8 cellular contexts compared by ENCODE assay signal in the genomic region with DNA sequence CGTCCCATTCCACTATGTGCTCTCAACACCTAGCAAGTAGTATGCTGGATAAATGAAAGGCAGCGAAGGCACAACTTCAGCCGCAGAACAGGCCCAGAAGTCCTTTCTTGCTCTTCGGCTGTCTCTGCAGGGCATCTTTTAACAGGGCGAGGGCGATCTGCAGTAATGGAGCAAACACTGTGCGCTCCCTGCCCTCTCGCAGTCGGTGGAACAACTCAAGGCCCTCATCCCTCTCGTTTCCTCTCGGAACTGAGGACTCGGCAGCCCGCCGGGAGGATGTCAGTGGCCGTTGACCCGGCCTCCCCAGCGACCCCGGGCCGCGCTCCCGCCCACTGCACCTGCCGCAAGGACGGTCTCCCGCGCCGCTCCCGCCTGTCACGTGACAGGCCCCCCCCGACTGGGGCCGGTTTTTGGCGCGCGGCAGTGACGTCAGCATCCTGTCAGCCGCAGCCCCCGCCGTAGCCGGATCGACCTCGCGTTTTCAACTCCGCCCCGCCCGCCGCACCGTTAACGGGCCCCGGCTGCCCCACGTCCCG. TPM values are rescaled to one million over a fixed set of nuclear protein-coding genes. Genes with fewer than 3 reads are reported as not detected.
DNase-seq lines count a peak whose midpoint lies in the region; ATAC-seq and TF ChIP-seq lines count a peak whose summit lies in the region.

No MANE protein-coding gene starts in this region.

- intact Hi-C loops in left ventricle myocardium superior (cut with micrococcal nuclease) (no loop called here), psoas muscle (cut with DNase I) (no loop called here)

- peaks cover 46% of the 10 kb centered on the region for H3K4me1 Mint-ChIP-seq in T-helper 1 cell treated with Interleukin-12 subunit alpha and Interleukin-12 subunit beta and Interleukin-4 antibody, amounts not matched to agents 30 μg/mL and 1 μg/mL, for 36 hours (ENCODE audit: low read depth)

- H3K36me3 Mint-ChIP-seq in T-helper 1 cell treated with Interleukin-12 subunit alpha and Interleukin-12 subunit beta and Interleukin-4 antibody, amounts not matched to agents 30 μg/mL and 1 μg/mL, for 36 hours (ENCODE audit: low read depth): peaks cover 4% of the 10 kb centered on the region

- H3K4me3 Mint-ChIP-seq in T-helper 1 cell treated with Interleukin-12 subunit alpha and Interleukin-12 subunit beta and Interleukin-4 antibody, amounts not matched to agents 30 μg/mL and 1 μg/mL, for 36 hours: peak overlapping the region; percentile 93

- H3K27ac ChIP-seq in psoas muscle: peak overlapping the region; percentile 95

- H3K4me3 ChIP-seq in H7 (ENCODE audit: insufficient read depth, low read depth, low read length): peak overlapping the region; percentile 94
- H3K4me3 ChIP-seq in psoas muscle: peak overlapping the region; percentile 80

- H3K27me3 Mint-ChIP-seq in T-helper 1 cell treated with Interleukin-12 subunit alpha and Interleukin-12 subunit beta and Interleukin-4 antibody, amounts not matched to agents 30 μg/mL and 1 μg/mL, for 36 hours (ENCODE audit: low read depth): no peaks in the 10 kb centered on the region

- WGBS in psoas muscle, 3 donors: 0 to 1% (median 0%) methylated on average over 33 to 50 of the region's 50 CpGs

- H3K36me3 ChIP-seq in H7 (replicated peaks; ENCODE audit: control insufficient read depth, insufficient read depth, low read length) (no peaks in the 10 kb centered on the region), psoas muscle (ENCODE audit: insufficient read depth in 1 of 2, low read depth in 1 of 2) (no peaks in the 10 kb centered on the region)

- H3K27me3 ChIP-seq in H7 (ENCODE audit: control insufficient read depth, insufficient read depth, low read length) (no peaks in the 10 kb centered on the region), psoas muscle (ENCODE audit: insufficient read depth in 3 of 3, low read length in 2 of 3) (no peaks in the 10 kb centered on the region)

- H3K9me3 Mint-ChIP-seq in T-helper 1 cell treated with Interleukin-12 subunit alpha and Interleukin-12 subunit beta and Interleukin-4 antibody, amounts not matched to agents 30 μg/mL and 1 μg/mL, for 36 hours: no peaks in the 10 kb centered on the region

- H3K27ac Mint-ChIP-seq in T-helper 1 cell treated with Interleukin-12 subunit alpha and Interleukin-12 subunit beta and Interleukin-4 antibody, amounts not matched to agents 30 μg/mL and 1 μg/mL, for 36 hours: peak overlapping the region; percentile 96

- TF ChIP-seq CTCF in psoas muscle (IDR thresholded peaks at IDR 0.05): no peak

- DNase-seq in DMS 273 treated with DMSO at 0.1 percent for 48 hours (lab: John Stamatoyannopoulos, UW) (peak; percentile 59), H7 (peak; percentile 94), NCI-H1105 treated with DMSO at 0.1 percent for 48 hours (lab: John Stamatoyannopoulos, UW) (peak; percentile 81), amygdala (lab: John Stamatoyannopoulos, UW) (peak; percentile 30 to 91 (median 76)), left ventricle myocardium superior (peak; percentile 93), psoas muscle (peak; percentile 90 to 94), ureter (ENCODE audit: low spot score) (peak; percentile 87)

- H3K9me3 ChIP-seq in psoas muscle: no peaks in the 10 kb centered on the region

- ATAC-seq in left ventricle myocardium superior (peak; percentile 17), psoas muscle (peak; percentile 34 to 67 (median 48))

- peaks cover 27% of the 10 kb centered on the region for H3K4me1 ChIP-seq in psoas muscle

RNA-seq across cellular contexts. Expression of a gene that starts 1.1 kb away (rescaled TPM):
- total RNA-seq in H7 (2014; rRNA removed; shearing (Covaris generic)): 10.0 and 12.3 TPM in 2 replicates
- total RNA-seq in left ventricle myocardium superior (2.5 TPM), psoas muscle (1 to 10 TPM in 2 of 4 donors, under 1 TPM in 2; 0.69 to 1.9 (median 1.2) TPM), ureter (1.8 TPM)
- polyA plus RNA-seq in psoas muscle: 1 to 10 TPM; 1.0 to 3.3 (median 1.7) TPM

RNA-seq across cellular contexts. Expression of a gene that starts 32.9 kb away (rescaled TPM):
- total RNA-seq in H7 (2014; rRNA removed; shearing (Covaris generic)): 4.6 and 10.0 TPM in 2 replicates
- total RNA-seq in left ventricle myocardium superior: 22.7 TPM
- total RNA-seq in psoas muscle: 10 to 100 TPM in 2 of 4 donors, 1 to 10 TPM in 2; 6.4 to 14.4 (median 10.0) TPM
- polyA plus RNA-seq in psoas muscle: 10 to 100 TPM in 1 of 3 donors, 1 to 10 TPM in 2; 8.7 to 13.6 (median 9.3) TPM
- total RNA-seq in ureter: 13.4 TPM

RNA-seq across cellular contexts. Expression of a gene that starts 33.6 kb away (rescaled TPM):
- total RNA-seq in H7 (2014; rRNA removed; shearing (Covaris generic)): 10.3 and 16.1 TPM in 2 replicates
- total RNA-seq in left ventricle myocardium superior: 16.0 TPM
- total RNA-seq in psoas muscle: 1 to 10 TPM; 2.1 to 5.9 (median 3.1) TPM
- polyA plus RNA-seq in psoas muscle: 1 to 10 TPM; 2.0 to 5.3 (median 2.3) TPM
- total RNA-seq in ureter: 26.0 TPM

Comparison
In these comparisons a context has a peak if more than half of its experiments do, and no peak if none do; other contexts are left out.
1. Peak in every context shown above with its lines: DNase-seq, ATAC-seq, H3K4me3 ChIP-seq and H3K27ac ChIP-seq.